ENCODE assay signal across 21 cellular contexts in the genomic region with DNA sequence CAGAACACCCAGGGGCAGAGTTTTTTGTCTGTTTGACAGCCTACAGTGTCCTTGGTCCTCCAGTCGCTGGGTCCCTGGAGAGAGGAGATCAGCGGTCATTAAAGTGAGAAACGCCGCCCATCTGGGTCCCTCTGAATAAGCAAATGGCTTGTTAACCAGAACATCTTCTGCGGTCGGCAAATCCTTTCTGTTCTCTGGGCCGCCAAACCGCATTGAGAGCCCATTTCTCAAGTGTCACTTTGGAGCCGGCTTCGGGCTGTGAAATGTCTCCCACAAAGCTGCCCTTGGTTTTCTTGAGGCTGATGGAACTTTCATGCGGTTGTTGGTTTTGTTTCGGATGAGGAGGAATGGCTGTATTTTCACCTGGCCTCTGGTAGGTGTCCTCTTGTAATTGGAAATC.
"Had no signal": no experiment of that assay in that cellular context is flagged by ENCODE, and none has a peak within 500 bp of the region (broad histone marks: within the 10 kb centered on the region; RNA-seq: fewer than 3 reads in every experiment).

No MANE protein-coding gene starts in this region.

- H3K36me3 Mint-ChIP-seq: activated CD8-positive, alpha-beta memory T cell treated with anti-CD3 and anti-CD28 coated beads, Interleukin-2, amount 10 ng/mL, durations not matched to agents 7 days and 5 days; activated naive CD4-positive, alpha-beta T cell treated with anti-CD3 and anti-CD28 coated beads, Interleukin-2, amount 10 ng/mL, durations not matched to agents 7 days and 5 days; brain; naive thymus-derived CD4-positive, alpha-beta T cell had no signal

- H3K36me3 ChIP-seq: ovary, prostate gland, upper lobe of right lung had no signal

- H3K27ac Mint-ChIP-seq: activated CD4-positive, alpha-beta T cell treated with anti-CD3 and anti-CD28 coated beads, Interleukin-2, amount 10 ng/mL, durations not matched to agents 7 days and 5 days; activated CD8-positive, alpha-beta memory T cell treated with anti-CD3 and anti-CD28 coated beads, Interleukin-2, amount 10 ng/mL, durations not matched to agents 7 days and 5 days; activated CD8-positive, alpha-beta T cell treated with anti-CD3 and anti-CD28 coated beads for 36 hours; activated naive CD4-positive, alpha-beta T cell treated with anti-CD3 and anti-CD28 coated beads, Interleukin-2, amount 10 ng/mL, durations not matched to agents 7 days and 5 days; naive thymus-derived CD4-positive, alpha-beta T cell; T-helper 2 cell treated with Interferon-gamma antibody and Interleukin-4, amounts not matched to agents 5 μg/mL and 100 μg/mL, for 36 hours had no signal

- DNase-seq: activated CD4-positive, alpha-beta T cell treated with anti-CD3 and anti-CD28 coated beads, Interleukin-2, amount 10 ng/mL, durations not matched to agents 7 days and 5 days; activated CD4-positive, CD25-positive, alpha-beta regulatory T cell treated with anti-CD3 and anti-CD28 coated beads, Interleukin-2, amount 50 U/mL, for 72 hours; activated CD8-positive, alpha-beta memory T cell treated with anti-CD3 and anti-CD28 coated beads, Interleukin-2, amount 10 ng/mL, durations not matched to agents 7 days and 5 days; activated CD8-positive, alpha-beta T cell treated with anti-CD3 and anti-CD28 coated beads for 36 hours; activated effector memory CD4-positive, alpha-beta T cell treated with anti-CD3 and anti-CD28 coated beads, Interleukin-2, amount 50 U/mL, for 16 hours; activated naive CD4-positive, alpha-beta T cell treated with anti-CD3 and anti-CD28 coated beads, Interleukin-2, amount 10 ng/mL, durations not matched to agents 7 days and 5 days; activated T-cell treated with anti-CD3 and anti-CD28 coated beads for 4 hours; amygdala; foreskin keratinocyte; kidney; naive thymus-derived CD4-positive, alpha-beta T cell; ovary; right cardiac atrium; stimulated activated CD4-positive, alpha-beta T cell treated with anti-CD3 and anti-CD28 coated beads, Interleukin-12 subunit alpha, Interleukin-12 subunit beta, amount 100 ng/mL, for 4 hours; stimulated activated CD4-positive, alpha-beta T cell treated with anti-CD3 and anti-CD28 coated beads, Interleukin-4, amount 100 ng/mL, for 4 hours; stimulated activated naive CD8-positive, alpha-beta T cell treated with anti-CD3 and anti-CD28 coated beads, Interleukin-15, Interleukin-2, amounts not matched to agents 100 U/mL and 50 U/mL, for 24 hours; upper lobe of right lung had no signal

- H3K27me3 Mint-ChIP-seq: activated CD4-positive, alpha-beta T cell treated with anti-CD3 and anti-CD28 coated beads, Interleukin-2, amount 10 ng/mL, durations not matched to agents 7 days and 5 days; activated CD8-positive, alpha-beta memory T cell treated with anti-CD3 and anti-CD28 coated beads, Interleukin-2, amount 10 ng/mL, durations not matched to agents 7 days and 5 days; activated naive CD4-positive, alpha-beta T cell treated with anti-CD3 and anti-CD28 coated beads, Interleukin-2, amount 10 ng/mL, durations not matched to agents 7 days and 5 days had no signal

- H3K9me3 Mint-ChIP-seq: activated CD4-positive, alpha-beta T cell treated with anti-CD3 and anti-CD28 coated beads, Interleukin-2, amount 10 ng/mL, durations not matched to agents 7 days and 5 days; T-helper 2 cell treated with Interferon-gamma antibody and Interleukin-4, amounts not matched to agents 5 μg/mL and 100 μg/mL, for 36 hours had no signal

- H3K4me3 Mint-ChIP-seq: activated CD4-positive, alpha-beta T cell treated with anti-CD3 and anti-CD28 coated beads, Interleukin-2, amount 10 ng/mL, durations not matched to agents 7 days and 5 days; activated CD8-positive, alpha-beta memory T cell treated with anti-CD3 and anti-CD28 coated beads, Interleukin-2, amount 10 ng/mL, durations not matched to agents 7 days and 5 days; activated CD8-positive, alpha-beta T cell treated with anti-CD3 and anti-CD28 coated beads for 36 hours; activated naive CD4-positive, alpha-beta T cell treated with anti-CD3 and anti-CD28 coated beads, Interleukin-2, amount 10 ng/mL, durations not matched to agents 7 days and 5 days; brain; naive thymus-derived CD4-positive, alpha-beta T cell; T-helper 2 cell treated with Interferon-gamma antibody and Interleukin-4, amounts not matched to agents 5 μg/mL and 100 μg/mL, for 36 hours had no signal

- H3K4me3 ChIP-seq: lung, ovary, prostate gland, upper lobe of right lung had no signal

- H3K4me1 Mint-ChIP-seq: activated CD4-positive, alpha-beta T cell treated with anti-CD3 and anti-CD28 coated beads, Interleukin-2, amount 10 ng/mL, durations not matched to agents 7 days and 5 days; activated CD8-positive, alpha-beta memory T cell treated with anti-CD3 and anti-CD28 coated beads, Interleukin-2, amount 10 ng/mL, durations not matched to agents 7 days and 5 days; activated naive CD4-positive, alpha-beta T cell treated with anti-CD3 and anti-CD28 coated beads, Interleukin-2, amount 10 ng/mL, durations not matched to agents 7 days and 5 days had no signal

- H3K9me3 ChIP-seq: ovary, prostate gland, upper lobe of right lung had no signal

- H3K27me3 ChIP-seq: foreskin keratinocyte, ovary, upper lobe of right lung had no signal

- H3K4me1 ChIP-seq: foreskin keratinocyte, prostate gland, upper lobe of right lung had no signal
